ENCODE assay signal across 1 cellular context in the genomic region with DNA sequence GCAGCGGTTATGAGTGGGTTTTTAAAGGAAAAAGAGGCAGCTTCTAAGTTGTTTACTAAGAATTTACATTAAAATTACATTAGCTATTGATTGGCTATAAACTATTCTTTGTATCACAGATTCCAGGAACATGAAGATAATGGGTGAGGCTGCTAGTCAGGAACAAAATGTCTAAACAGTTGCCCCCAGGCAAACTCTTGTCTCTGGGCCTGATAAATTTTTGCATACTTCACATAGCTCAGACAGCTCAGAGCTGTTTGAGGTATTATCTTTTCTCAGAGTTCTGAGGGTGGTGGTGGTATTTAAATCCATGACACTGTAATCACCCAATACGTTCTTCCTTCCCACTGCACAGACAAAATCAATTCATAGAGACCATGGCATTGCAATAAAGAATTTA.
TF ChIP-seq lines count a peak whose summit lies in the region.

No MANE protein-coding gene starts in this region.

TF ChIP-seq in HCT116, 20 proteins besides CTCF, POLR2A, EP300 and RAD21:
- TF ChIP-seq ELF1 (IDR thresholded peaks at IDR 0.05; ENCODE audit: borderline replicate concordance, low read depth) (no peak), FOSL1 (IDR thresholded peaks at IDR 0.05; ENCODE audit: low read depth) (no peak), ZNF274 (IDR thresholded peaks at IDR 0.05; ENCODE audit: low read depth, low read length) (no peak), POLR2AphosphoS5 (IDR thresholded peaks at IDR 0.05; ENCODE audit: low read depth, low read length) (no peak), SP1 (IDR thresholded peaks at IDR 0.05; ENCODE audit: low read depth) (no peak), EZH2phosphoT487 (IDR thresholded peaks at IDR 0.05; ENCODE audit: borderline replicate concordance) (no peak), EGR1 (IDR thresholded peaks at IDR 0.05; ENCODE audit: low read depth) (no peak), CEBPB (IDR thresholded peaks at IDR 0.05; ENCODE audit: low read depth) (no peak), SIN3A (IDR thresholded peaks at IDR 0.05; ENCODE audit: low read depth) (no peak), SRF (IDR thresholded peaks at IDR 0.05; ENCODE audit: low read depth) (no peak), CBX3 (IDR thresholded peaks at IDR 0.05; ENCODE audit: low read depth) (no peak), ZFX (IDR thresholded peaks at IDR 0.05) (no peak), YY1 (IDR thresholded peaks at IDR 0.05; ENCODE audit: extremely low read depth, insufficient replicate concordance, low read depth, low read length) (no peak), TCF7L2 (IDR thresholded peaks at IDR 0.05; ENCODE audit: borderline replicate concordance, extremely low read depth, insufficient read depth, insufficient read length) (no peak), EZH2 (IDR thresholded peaks at IDR 0.05) (no peak)
- TF ChIP-seq, protein P1, sequence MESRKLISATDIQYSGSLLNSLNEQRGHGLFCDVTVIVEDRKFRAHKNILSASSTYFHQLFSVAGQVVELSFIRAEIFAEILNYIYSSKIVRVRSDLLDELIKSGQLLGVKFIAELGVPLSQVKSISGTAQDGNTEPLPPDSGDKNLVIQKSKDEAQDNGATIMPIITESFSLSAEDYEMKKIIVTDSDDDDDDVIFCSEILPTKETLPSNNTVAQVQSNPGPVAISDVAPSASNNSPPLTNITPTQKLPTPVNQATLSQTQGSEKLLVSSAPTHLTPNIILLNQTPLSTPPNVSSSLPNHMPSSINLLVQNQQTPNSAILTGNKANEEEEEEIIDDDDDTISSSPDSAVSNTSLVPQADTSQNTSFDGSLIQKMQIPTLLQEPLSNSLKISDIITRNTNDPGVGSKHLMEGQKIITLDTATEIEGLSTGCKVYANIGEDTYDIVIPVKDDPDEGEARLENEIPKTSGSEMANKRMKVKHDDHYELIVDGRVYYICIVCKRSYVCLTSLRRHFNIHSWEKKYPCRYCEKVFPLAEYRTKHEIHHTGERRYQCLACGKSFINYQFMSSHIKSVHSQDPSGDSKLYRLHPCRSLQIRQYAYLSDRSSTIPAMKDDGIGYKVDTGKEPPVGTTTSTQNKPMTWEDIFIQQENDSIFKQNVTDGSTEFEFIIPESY (IDR thresholded peaks at IDR 0.05; ENCODE audit: extremely low read depth, insufficient replicate concordance, low read length), result no peak
- TF ChIP-seq, protein P2, sequence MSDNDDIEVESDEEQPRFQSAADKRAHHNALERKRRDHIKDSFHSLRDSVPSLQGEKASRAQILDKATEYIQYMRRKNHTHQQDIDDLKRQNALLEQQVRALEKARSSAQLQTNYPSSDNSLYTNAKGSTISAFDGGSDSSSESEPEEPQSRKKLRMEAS (IDR thresholded peaks at IDR 0.05), result no peak
